In the genomic region with DNA sequence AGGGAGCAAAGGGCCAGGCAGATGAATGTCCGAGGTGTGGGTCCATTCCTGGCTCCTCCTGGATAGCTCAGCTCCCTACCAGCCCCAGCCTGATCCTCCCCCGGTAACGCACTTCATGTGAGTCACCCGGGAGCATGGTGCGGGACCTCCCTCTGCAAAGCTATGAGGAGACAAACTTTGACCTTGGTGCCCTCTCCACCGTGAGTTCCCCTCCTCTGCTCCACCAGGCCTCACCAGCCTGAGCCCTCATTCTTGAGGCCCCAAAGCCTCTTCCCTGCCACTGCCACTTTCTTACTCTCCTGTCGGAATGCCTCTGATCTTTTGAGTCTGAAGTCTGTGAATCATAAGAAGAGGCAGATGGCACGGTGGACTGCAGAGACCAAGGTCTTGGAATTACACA, we compare ENCODE assay signal across 26 cellular contexts. TPM values are rescaled to one million over a fixed set of nuclear protein-coding genes. Genes with fewer than 3 reads are reported as not detected.
A peak's percentile ranks its signal among the peaks of the same experiment; 100 is the strongest.
DNase-seq lines count a peak whose midpoint lies in the region; ATAC-seq, FAIRE-seq and TF ChIP-seq lines count a peak whose summit lies in the region.
"Had no signal": no experiment of that assay in that cellular context is flagged by ENCODE, and none has a peak within 500 bp of the region (broad histone marks: within the 10 kb centered on the region; RNA-seq: fewer than 3 reads in every experiment).

No MANE protein-coding gene starts in this region.

- ATAC-seq in HepG2 (peak; percentile 31; the same call in 1 of the 3 replicates), right lobe of liver (no peak), GM18519 (IDR thresholded peaks at IDR 0.05; ENCODE audit: low FRiP score, unreplicated experiment) (no peak)
- ATAC-seq: CD8-positive, alpha-beta T cell; left lobe of liver; Panc1; psoas muscle had no signal

- no peaks in the 10 kb centered on the region for H4K20me1 ChIP-seq in HepG2 (ENCODE audit: insufficient read depth, low read length)

- WGBS in HepG2 (ENCODE audit: low lambda C conversion rate), result 19% methylated on average over 5 of the region's 8 CpGs
- WGBS in right lobe of liver (ENCODE audit: insufficient coverage, low coverage, low lambda C conversion rate, missing lambda C conversion rate), result 56% methylated on average over 4 of the region's 8 CpGs

- H3K4me1 ChIP-seq in HepG2 (ENCODE audit: insufficient read depth, low read length) (no peaks in the 10 kb centered on the region), right lobe of liver (no peaks in the 10 kb centered on the region), ascending aorta (no peaks in the 10 kb centered on the region)
- H3K4me1 ChIP-seq: psoas muscle had no signal

- no peaks in the 10 kb centered on the region for H3K36me3 ChIP-seq in HepG2 (replicated peaks in 1 of 2; ENCODE audit: control insufficient read depth in 1 of 2, insufficient read depth in 2 of 2, low read length in 2 of 2)
- no peaks in the 10 kb centered on the region for H3K36me3 ChIP-seq in right lobe of liver
- no peaks in the 10 kb centered on the region for H3K36me3 ChIP-seq in ascending aorta
- H3K36me3 ChIP-seq: cardiac muscle cell, SJCRH30, WERI-Rb-1 had no signal

- no peaks in the 10 kb centered on the region for H3K79me2 ChIP-seq in HepG2 (ENCODE audit: insufficient read depth, low read length)

- in situ Hi-C loops in HepG2 (cut with HindIII; ENCODE audit: extremely low pct_ligation_motif_present, low pct_unique_long_range_greater_than_20kb), result loop anchor here (25.0 kb wide), 1 partner anchor 241 kb away; no protein-coding TSS in a partner anchor

- H2AFZ ChIP-seq in HepG2 (ENCODE audit: low read length), result no peak overlapping the region

- H3K4me2 ChIP-seq in HepG2 (ENCODE audit: low read depth, low read length), result no peak overlapping the region

- no peak overlapping the region for H3K9ac ChIP-seq in HepG2 (ENCODE audit: insufficient read depth, low read depth, low read length)

- H3K27me3 ChIP-seq in HepG2 (ENCODE audit: control insufficient read depth in 1 of 2, insufficient read depth in 2 of 2, low read length in 2 of 2), result peaks cover 4 to 40% of the 10 kb centered on the region in 2 experiments; a peak in 3 of 5 replicates
- H3K27me3 ChIP-seq in right lobe of liver, result no peaks in the 10 kb centered on the region
- H3K27me3 ChIP-seq in ascending aorta, result no peaks in the 10 kb centered on the region
- H3K27me3 ChIP-seq: cardiac muscle cell, SJCRH30 had no signal

- no peak for DNase-seq in HepG2 (ENCODE audit: low spot score)
- DNase-seq in right lobe of liver, result no peak
- peak; percentile 28 for DNase-seq in M059J (ENCODE audit: low read depth)
- DNase-seq in left kidney (ENCODE audit: low read depth, low spot score), result peak; percentile 34
- no peak for DNase-seq in NCI-H2029 treated with DMSO at 0.1 percent for 48 hours (lab: John Stamatoyannopoulos, UW)
- DNase-seq in NOMO-1 (lab: John Stamatoyannopoulos, UW; ENCODE audit: unreplicated experiment in 2 of 2), result no peak
- DNase-seq in ascending aorta (ENCODE audit: low spot score in 2 of 2), result no peak
- DNase-seq: activated CD4-positive, alpha-beta T cell treated with anti-CD3 and anti-CD28 coated beads, Interleukin-2, amount 50 U/mL, for 48 hours; activated naive CD4-positive, alpha-beta T cell; CD8-positive, alpha-beta T cell; cortex of kidney; DMS53; NCI-H1417 treated with DMSO at 0.1 percent for 48 hours; NCI-H510A treated with DMSO at 0.1 percent for 48 hours; NK-92 treated with Interleukin-12 subunit alpha and Interleukin-12 subunit beta, amount 100 ng/mL, for 24 hours; psoas muscle; stimulated activated CD4-positive, alpha-beta T cell treated with anti-CD3 and anti-CD28 coated beads, Interleukin-2, amount 100 ng/mL, for 24 hours; stimulated activated naive CD4-positive, alpha-beta T cell treated with Interleukin-2 at 50 U/mL for 16 hours; WERI-Rb-1 had no signal

- TF ChIP-seq EP300 in HepG2 (IDR thresholded peaks at IDR 0.05; ENCODE audit: low read depth in 2 of 2, low read length in 2 of 2) (no peak), HepG2 (CRISPR knock-in tag; IDR thresholded peaks at IDR 0.05; ENCODE audit: borderline replicate concordance) (no peak)

- H3K4me3 ChIP-seq in HepG2 (replicated peaks in 1 of 3; ENCODE audit: insufficient read depth in 1 of 3, low read depth in 2 of 3, low read length in 3 of 3), result no peak overlapping the region
- no peak overlapping the region for H3K4me3 ChIP-seq in right lobe of liver
- H3K4me3 ChIP-seq in ascending aorta, result no peak overlapping the region
- H3K4me3 ChIP-seq: cardiac muscle cell, psoas muscle, SJCRH30, skin epidermis had no signal

- TF ChIP-seq RAD21 in HepG2 (CRISPR knock-in tag; IDR thresholded peaks at IDR 0.05), result no peak

- TF ChIP-seq CTCF in HepG2 (CRISPR knock-in tag; IDR thresholded peaks at IDR 0.05), result no peak
- TF ChIP-seq CTCF in right lobe of liver (IDR thresholded peaks at IDR 0.05), result no peak
- no peak for TF ChIP-seq CTCF in ascending aorta (IDR thresholded peaks at IDR 0.05)

- TF ChIP-seq POLR2A in HepG2 (IDR thresholded peaks at IDR 0.05; ENCODE audit: insufficient read depth in 1 of 2, low read depth in 2 of 2, low read length in 2 of 2) (no peak), right lobe of liver (IDR thresholded peaks at IDR 0.05) (no peak)

- POLR2A ChIA-PET in HepG2 (lab: Yijun Ruan, JAX), result no interaction called here

- BruUV-seq in HepG2 (replicated peaks; lab: Mats Ljungman, UMichigan), result no TSS peak

- H3K9me3 ChIP-seq in HepG2 (ENCODE audit: low read length), result no peaks in the 10 kb centered on the region
- H3K9me3 ChIP-seq in right lobe of liver, result no peaks in the 10 kb centered on the region
- H3K9me3 ChIP-seq in ascending aorta, result no peaks in the 10 kb centered on the region
- H3K9me3 ChIP-seq: psoas muscle, SJCRH30 had no signal

- CTCF ChIA-PET in HepG2 (lab: Yijun Ruan, JAX; ENCODE audit: low intra/inter-chr PET ratio, low total read pairs), result no interaction called here

- intact Hi-C loops in HepG2 (cut with micrococcal nuclease; ENCODE audit: unreplicated experiment) (no loop called here), right lobe of liver (cut with DNase I) (no loop called here), ascending aorta (cut with DNase I) (no loop called here)

- H3K27ac ChIP-seq in HepG2 (ENCODE audit: extremely low read length, insufficient read depth, low read length) (no peak overlapping the region), right lobe of liver (no peak overlapping the region), ascending aorta (no peak overlapping the region)
- H3K27ac ChIP-seq: cardiac muscle cell, psoas muscle, skin epidermis, WERI-Rb-1 had no signal

- no peak for FAIRE-seq in HepG2 (lab: Jason Lieb, UNC)
- FAIRE-seq: GM12891 had no signal

TF ChIP-seq in HepG2, 621 proteins besides CTCF, POLR2A, EP300 and RAD21 (continues in another document):
- TF ChIP-seq ZFP82 (CRISPR knock-in tag; IDR thresholded peaks at IDR 0.05; ENCODE audit: borderline replicate concordance) (no peak), ARNTL (CRISPR knock-in tag; IDR thresholded peaks at IDR 0.05) (no peak)

RNA-seq across cellular contexts. Expression of gene CD82, which starts 37.4 kb away (rescaled TPM):
- total RNA-seq in HepG2 (2016; rRNA removed; fragmentation: Illumina TruSeq; extraction: Trizol), result not detected in 2 replicates
- not detected in 2 replicates for total RNA-seq in HepG2 (2016; cell fraction: cytosol; rRNA removed; fragmentation: Illumina TruSeq; extraction: Trizol; ENCODE audit: low read depth)
- total RNA-seq in HepG2 (2016; cell fraction: insoluble cytoplasmic fraction; rRNA removed; fragmentation: Illumina TruSeq; extraction: Trizol), result not detected in 2 replicates
- total RNA-seq in HepG2 (2016; cell fraction: membrane; rRNA removed; fragmentation: Illumina TruSeq; extraction: Trizol), result not detected in 2 replicates
- total RNA-seq in HepG2 (2016; cell fraction: nucleus; rRNA removed; fragmentation: Illumina TruSeq; extraction: Trizol), result not detected in 2 replicates
- 0.05 and 0.24 TPM in 2 replicates for polyA plus RNA-seq in HepG2 (2011; rRNA removed)
- 0.13 and 0.16 TPM in 2 replicates for polyA plus RNA-seq in HepG2 (2011; cell fraction: cytosol; rRNA removed)
- 0.33 TPM in 1 of 2 replicates, not detected in the other for polyA plus RNA-seq in HepG2 (2011; cell fraction: nucleus; rRNA removed)
- polyA plus RNA-seq in HepG2 (2012), result 0.19 TPM in 1 of 2 replicates, not detected in the other
- polyA plus RNA-seq in HepG2 (2016; cell fraction: cytosol; fragmentation: Illumina TruSeq; extraction: Trizol; ENCODE audit: low read depth), result not detected in 2 replicates
- not detected in 2 replicates for polyA plus RNA-seq in HepG2 (2016; cell fraction: insoluble cytoplasmic fraction; fragmentation: Illumina TruSeq; extraction: Trizol; ENCODE audit: low read depth)
- polyA plus RNA-seq in HepG2 (2016; cell fraction: membrane; fragmentation: Illumina TruSeq; extraction: Trizol; ENCODE audit: low read depth), result not detected in 2 replicates
- polyA plus RNA-seq in HepG2 (2016; cell fraction: nucleus; fragmentation: Illumina TruSeq; extraction: Trizol; ENCODE audit: insufficient read depth, low read depth), result not detected in 2 replicates
- 0.52 and 13.0 TPM in 2 replicates for polyA minus RNA-seq in HepG2 (2011; rRNA and poly(A)+ RNA removed; ENCODE audit: low replicate concordance)
- not detected in 2 replicates for polyA minus RNA-seq in HepG2 (2011; cell fraction: cytosol; rRNA and poly(A)+ RNA removed)
- polyA minus RNA-seq in HepG2 (2011; cell fraction: nucleus; rRNA and poly(A)+ RNA removed), result not detected in 2 replicates
- 10 to 100 TPM; 18.9 to 69.4 (median 48.6) TPM for total RNA-seq in right lobe of liver
- 41.6 and 50.0 TPM in 2 replicates for total RNA-seq in M059J (2014; rRNA removed; shearing (Covaris generic))
- total RNA-seq in ascending aorta, result 28.3 TPM

Comparison
In these comparisons a context has a peak if more than half of its experiments do, and no peak if none do; other contexts are left out.
1. RNA of gene CD82, which starts 37.4 kb away (total RNA-seq): 18.9 to 69.4 TPM in right lobe of liver, 41.6 to 50.0 TPM in M059J and 28.3 TPM in ascending aorta (single experiment); not detected in HepG2; every median in the first group is over 10 times any median in the second.
2. DNase-seq: peak in M059J (single experiment) and left kidney (single experiment); none in HepG2 (single experiment), right lobe of liver (0 of 3), NCI-H2029 treated with DMSO at 0.1 percent for 48 hours (single experiment), NOMO-1 (0 of 2) and ascending aorta (0 of 2).